In the genomic region with DNA sequence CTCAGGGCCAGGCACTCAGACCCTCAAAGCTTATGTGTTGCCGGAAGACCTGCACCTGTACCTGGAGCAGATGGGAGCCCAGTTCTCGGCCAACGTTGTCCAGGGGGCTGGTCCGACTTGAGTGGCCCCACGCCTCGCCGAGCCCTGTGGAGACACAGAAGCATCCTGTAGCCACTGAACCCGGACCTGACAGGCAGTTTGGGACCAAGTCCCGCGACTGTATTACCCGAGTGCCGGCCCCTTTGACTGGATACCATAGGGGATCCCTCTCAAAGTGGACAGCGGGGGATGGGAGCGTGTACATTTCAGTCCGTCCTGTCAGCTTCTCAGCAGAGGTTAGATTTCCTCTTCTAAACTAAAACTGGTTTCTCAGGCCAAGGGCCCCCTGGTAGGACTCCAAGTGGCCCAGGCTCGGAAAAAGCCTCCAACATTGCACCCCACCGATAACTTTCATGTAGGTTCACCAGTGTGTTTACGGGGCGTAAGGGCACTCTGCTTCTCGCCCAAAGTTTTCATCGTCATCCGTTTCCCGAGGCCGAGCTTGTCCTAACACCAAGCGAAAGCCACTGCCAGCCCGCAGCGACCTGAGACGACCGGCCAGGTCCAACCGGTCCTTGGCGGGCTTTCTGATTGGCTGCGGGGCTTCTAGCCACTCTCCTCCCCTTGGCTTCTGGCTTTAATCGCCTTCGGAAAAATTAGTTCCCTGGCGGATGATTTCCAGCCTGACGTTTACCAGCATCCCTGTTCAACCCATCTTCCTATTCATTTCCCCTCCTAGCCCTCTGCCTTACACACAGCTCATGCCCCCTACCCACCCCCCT, we compare ENCODE assay signal across 18 cellular contexts. TPM values are rescaled to one million over a fixed set of nuclear protein-coding genes. Genes with fewer than 3 reads are reported as not detected.
DNase-seq lines count a peak whose midpoint lies in the region; ATAC-seq, FAIRE-seq and TF ChIP-seq lines count a peak whose summit lies in the region.
"Had no signal": no experiment of that assay in that cellular context is flagged by ENCODE, and none has a peak within 500 bp of the region (broad histone marks: within the 10 kb centered on the region; RNA-seq: fewer than 3 reads in every experiment).

No MANE protein-coding gene starts in this region.

- FAIRE-seq in endothelial cell of umbilical vein (lab: Jason Lieb, UNC): no peak

- WGBS in IMR-90 (ENCODE audit: extremely low coverage in 2 of 2, insufficient read length in 1 of 2), 2 experiments: 4% methylated on average over 21 of the region's 36 CpGs; no CpG with 5 or more reads in 1 of the 2 experiments

- TF ChIP-seq CTCF in IMR-90 (conservative IDR thresholded peaks at IDR 0.05; ENCODE audit: low read depth, low read length): no peak
- no peak for TF ChIP-seq CTCF in endothelial cell of umbilical vein (IDR thresholded peaks at IDR 0.05; ENCODE audit: extremely low read depth in 1 of 2, insufficient read depth in 1 of 2, low read depth in 1 of 2, low read length in 2 of 2)
- no peak for TF ChIP-seq CTCF in mesothelial cell of epicardium (IDR thresholded peaks at IDR 0.05; ENCODE audit: unreplicated experiment)

- intact Hi-C loops in IMR-90 (cut with micrococcal nuclease) (no loop called here), endothelial cell of umbilical vein (cut with micrococcal nuclease) (loop anchor here (1.0 kb wide), 1 partner anchor 8 kb away; no protein-coding TSS in a partner anchor), left ventricle myocardium superior (cut with micrococcal nuclease) (no loop called here)

- H3K56ac ChIP-seq in IMR-90 (ENCODE audit: extremely low read depth, insufficient read depth, low read length): no peak overlapping the region

- no peak overlapping the region for H2BK5ac ChIP-seq in IMR-90 (ENCODE audit: low read depth, low read length, poor library complexity, severe bottlenecking)

- peaks cover 22% of the 10 kb centered on the region for H4K20me1 ChIP-seq in IMR-90 (ENCODE audit: insufficient read depth, low read length)
- H4K20me1 ChIP-seq in endothelial cell of umbilical vein (replicated peaks; ENCODE audit: control insufficient read depth, extremely low read depth, insufficient read depth, low read length): no peaks in the 10 kb centered on the region

- no peak overlapping the region for H2BK120ac ChIP-seq in IMR-90 (ENCODE audit: low read depth, low read length)

- POLR2A ChIA-PET in IMR-90 (lab: Charles Lee; ENCODE audit: unreplicated experiment) (no interaction called here), endothelial cell of umbilical vein (lab: Charles Lee) (no interaction called here)

- dilution Hi-C loops in IMR-90 (cut with HindIII; ENCODE audit: low sequenced_read_pairs, unreplicated experiment) (loop anchor here (25.0 kb wide), 1 partner anchor 342 kb away; no protein-coding TSS in a partner anchor), endothelial cell of umbilical vein (cut with MboI; ENCODE audit: extremely low pct_ligation_motif_present, low sequenced_read_pairs) (loop anchor here (25.0 kb wide), 1 partner anchor 342 kb away; no protein-coding TSS in a partner anchor)

- no peak overlapping the region for H3K4me3 ChIP-seq in IMR-90 (ENCODE audit: insufficient read depth, low read depth, low read length)
- H3K4me3 ChIP-seq in endothelial cell of umbilical vein (replicated peaks in 1 of 3; ENCODE audit: insufficient read depth in 1 of 3, low read depth in 1 of 3, low read length in 3 of 3): peak overlapping the region in 1 of 3 experiments; percentile 22
- H3K4me3 ChIP-seq: ascending aorta, lung, tibial nerve had no signal

- no peak overlapping the region for H2AK9ac ChIP-seq in IMR-90 (replicated peaks; ENCODE audit: low read depth, low read length, poor library complexity)

- H2BK20ac ChIP-seq in IMR-90 (ENCODE audit: low read depth, low read length): no peak overlapping the region

- no peaks in the 10 kb centered on the region for H3K4me1 ChIP-seq in IMR-90 (ENCODE audit: control insufficient read depth, insufficient read depth, low read length)
- H3K4me1 ChIP-seq in endothelial cell of umbilical vein (ENCODE audit: control insufficient read depth, extremely low read depth, insufficient read depth, low read length): peaks cover 8% of the 10 kb centered on the region

- H3K27me3 ChIP-seq in IMR-90 (ENCODE audit: control insufficient read depth, insufficient read depth, low read length) (peaks cover 99% of the 10 kb centered on the region), endothelial cell of umbilical vein (ENCODE audit: control insufficient read depth in 2 of 2, insufficient read depth in 2 of 2, low read length in 2 of 2) (peaks cover 83 to 92% of the 10 kb centered on the region in 2 experiments)

- no peak overlapping the region for H4K91ac ChIP-seq in IMR-90 (ENCODE audit: insufficient read depth, low read depth, low read length)

- no peak overlapping the region for H4K8ac ChIP-seq in IMR-90 (ENCODE audit: low read depth in 2 of 2, low read length in 2 of 2)

- peak overlapping the region; percentile 62; the same call in 1 of the 2 replicates for H3K23ac ChIP-seq in IMR-90 (ENCODE audit: low read depth, low read length)

- ATAC-seq in IMR-90 (ENCODE audit: low read depth): no peak
- no peak for ATAC-seq in HG02938 (IDR thresholded peaks at IDR 0.05; ENCODE audit: unreplicated experiment)
- ATAC-seq in left ventricle myocardium superior: no peak
- no peak for ATAC-seq in activated CD8-positive, alpha-beta memory T cell treated with anti-CD3 and anti-CD28 coated beads, Interleukin-2, amount 10 ng/mL, durations not matched to agents 7 days and 5 days

- no peaks in the 10 kb centered on the region for H3K9me3 Mint-ChIP-seq in mesothelial cell of epicardium
- H3K9me3 Mint-ChIP-seq in activated CD8-positive, alpha-beta memory T cell treated with anti-CD3 and anti-CD28 coated beads, Interleukin-2, amount 10 ng/mL, durations not matched to agents 7 days and 5 days (ENCODE audit: low read depth): no peaks in the 10 kb centered on the region
- H3K9me3 Mint-ChIP-seq: activated T-helper 2 cell treated with anti-CD3 and anti-CD28 coated beads, Interferon-gamma antibody, Interleukin-2, Interleukin-4, amounts not matched to agents 10 μg/mL and 5 μg/mL and 100 μg/mL, durations not matched to agents 14 hours and 24 hours and 36 hours had no signal

- no peak overlapping the region for H2BK15ac ChIP-seq in IMR-90 (ENCODE audit: low read depth, low read length)

- H2AFZ ChIP-seq in IMR-90 (replicated peaks; ENCODE audit: low read length, poor library complexity): no peak overlapping the region
- H2AFZ ChIP-seq in endothelial cell of umbilical vein (ENCODE audit: low read depth, low read length): peak overlapping the region; percentile 18

- H3K27me3 Mint-ChIP-seq in mesothelial cell of epicardium (ENCODE audit: low read depth): no peaks in the 10 kb centered on the region
- H3K27me3 Mint-ChIP-seq in activated CD8-positive, alpha-beta memory T cell treated with anti-CD3 and anti-CD28 coated beads, Interleukin-2, amount 10 ng/mL, durations not matched to agents 7 days and 5 days: peaks cover 26% of the 10 kb centered on the region

- CTCF ChIA-PET in IMR-90 (lab: Yijun Ruan, JAX) (interaction anchor here (0.9 to 1.0 kb wide), 2 partner anchors 325 to 337 kb away, joined by 3 read pairs; no protein-coding TSS in a partner anchor), endothelial cell of umbilical vein (lab: Charles Lee) (interaction anchor here (0.5 to 1.9 kb wide), 7 partner anchors 7 to 337 kb away, joined by 3 to 6 read pairs (median 3); partner anchors contain the start of gene SIM1)
- CTCF ChIA-PET in activated CD8-positive, alpha-beta memory T cell treated with anti-CD3 and anti-CD28 coated beads, Interleukin-2, amount 10 ng/mL, durations not matched to agents 7 days and 5 days (lab: Charles Lee): no interaction called here

- no peak for TF ChIP-seq RAD21 in IMR-90 (IDR thresholded peaks at IDR 0.05; ENCODE audit: low read length)

- DNase-seq in ACHN (peak; percentile 76), IMR-90 (no peak), endothelial cell of umbilical vein (ENCODE audit: low read depth, low spot score) (no peak), mesothelial cell of epicardium (ENCODE audit: low spot score in 2 of 2, unreplicated experiment in 2 of 2) (peak in 1 of 2 experiments; percentile 42), HUDEP-2 (lab: John Stamatoyannopoulos, UW; ENCODE audit: unreplicated experiment in 76 of 76) (no peak), left ventricle myocardium superior (no peak)
- DNase-seq in activated CD8-positive, alpha-beta memory T cell treated with anti-CD3 and anti-CD28 coated beads, Interleukin-2, amount 10 ng/mL, durations not matched to agents 7 days and 5 days: no peak
- DNase-seq: activated CD4-positive, alpha-beta T cell treated with anti-CD3 and anti-CD28 coated beads, Interleukin-2, amount 50 U/mL, for 4 hours; GOT3; NCI-H226; nucleus accumbens; OCI-M1 had no signal

- no peak overlapping the region for H3K14ac ChIP-seq in IMR-90 (replicated peaks; ENCODE audit: low read depth, low read length)

- no TSS peak for BruUV-seq in IMR-90 (replicated peaks; lab: Mats Ljungman, UMichigan)
- no TSS peak for BruUV-seq in endothelial cell of umbilical vein (replicated peaks; lab: Mats Ljungman, UMichigan)

- in situ Hi-C loops in ACHN (cut with HindIII; ENCODE audit: low pct_ligation_motif_present, low pct_unique_long_range_greater_than_20kb, low sequenced_read_pairs): loop anchor here (25.0 kb wide), 1 partner anchor 342 kb away; no protein-coding TSS in a partner anchor
- in situ Hi-C loops in IMR-90 (cut with MboI; ENCODE audit: low sequenced_read_pairs): loop anchor here (25.0 kb wide), 1 partner anchor 867 kb away; no protein-coding TSS in a partner anchor

- no peaks in the 10 kb centered on the region for H3K79me1 ChIP-seq in IMR-90 (ENCODE audit: low read depth in 1 of 2, low read length in 2 of 2)

- H3K4ac ChIP-seq in IMR-90 (ENCODE audit: low read depth, low read length): no peak overlapping the region

- H3K4me2 ChIP-seq in IMR-90 (ENCODE audit: low read depth, low read length) (no peak overlapping the region), endothelial cell of umbilical vein (ENCODE audit: insufficient read depth, low read length) (peak overlapping the region; percentile 56)

- H3K27ac Mint-ChIP-seq in mesothelial cell of epicardium: no peak overlapping the region
- no peak overlapping the region for H3K27ac Mint-ChIP-seq in activated CD8-positive, alpha-beta memory T cell treated with anti-CD3 and anti-CD28 coated beads, Interleukin-2, amount 10 ng/mL, durations not matched to agents 7 days and 5 days
- H3K27ac Mint-ChIP-seq: activated T-helper 2 cell treated with anti-CD3 and anti-CD28 coated beads, Interferon-gamma antibody, Interleukin-2, Interleukin-4, amounts not matched to agents 10 μg/mL and 5 μg/mL and 100 μg/mL, durations not matched to agents 14 hours and 24 hours and 36 hours had no signal

- H2AK5ac ChIP-seq in IMR-90 (ENCODE audit: low read depth, low read length): no peak overlapping the region

- no peak overlapping the region for H4K5ac ChIP-seq in IMR-90 (ENCODE audit: low read depth, low read length)

- H3K18ac ChIP-seq in IMR-90 (ENCODE audit: low read depth, low read length): no peak overlapping the region

- H3K9ac ChIP-seq in IMR-90 (ENCODE audit: low read depth, low read length) (no peak overlapping the region), endothelial cell of umbilical vein (replicated peaks; ENCODE audit: extremely low read depth, insufficient read depth, low read length) (no peak overlapping the region)

- no peak for TF ChIP-seq POLR2A in IMR-90 (IDR thresholded peaks at IDR 0.05; ENCODE audit: low read depth, low read length)
- TF ChIP-seq POLR2A in endothelial cell of umbilical vein (IDR thresholded peaks at IDR 0.05; ENCODE audit: low read depth, low read length): no peak

- no peaks in the 10 kb centered on the region for H3K79me2 ChIP-seq in endothelial cell of umbilical vein (ENCODE audit: control insufficient read depth, insufficient read depth, low read length)

- H3K9me1 ChIP-seq in IMR-90 (ENCODE audit: insufficient read depth, low read length) (peaks cover 2% of the 10 kb centered on the region; the same call in 1 of the 2 replicates), endothelial cell of umbilical vein (replicated peaks; ENCODE audit: control insufficient read depth, extremely low read depth, insufficient read depth, low read length) (no peaks in the 10 kb centered on the region)

- H3K4me1 Mint-ChIP-seq in mesothelial cell of epicardium: peaks cover 6% of the 10 kb centered on the region
- H3K4me1 Mint-ChIP-seq in activated CD8-positive, alpha-beta memory T cell treated with anti-CD3 and anti-CD28 coated beads, Interleukin-2, amount 10 ng/mL, durations not matched to agents 7 days and 5 days: peaks cover 6% of the 10 kb centered on the region

- peak overlapping the region; percentile 9 for H3K4me3 Mint-ChIP-seq in mesothelial cell of epicardium
- H3K4me3 Mint-ChIP-seq in activated CD8-positive, alpha-beta memory T cell treated with anti-CD3 and anti-CD28 coated beads, Interleukin-2, amount 10 ng/mL, durations not matched to agents 7 days and 5 days: no peak overlapping the region

- H3K27ac ChIP-seq in IMR-90 (ENCODE audit: insufficient read depth, low read length) (no peak overlapping the region), endothelial cell of umbilical vein (ENCODE audit: insufficient read depth, low read depth, low read length) (no peak overlapping the region)
- H3K27ac ChIP-seq: ascending aorta, HL-60, tibial nerve had no signal

- H3K9me3 ChIP-seq in IMR-90 (ENCODE audit: control insufficient read depth, insufficient read depth, low read length) (peaks cover 49% of the 10 kb centered on the region), endothelial cell of umbilical vein (replicated peaks; ENCODE audit: control insufficient read depth, insufficient read depth, low read length) (no peaks in the 10 kb centered on the region)
- H3K9me3 ChIP-seq: ascending aorta had no signal

- H3K36me3 Mint-ChIP-seq in mesothelial cell of epicardium: no peaks in the 10 kb centered on the region
- peaks cover 11% of the 10 kb centered on the region for H3K36me3 Mint-ChIP-seq in activated CD8-positive, alpha-beta memory T cell treated with anti-CD3 and anti-CD28 coated beads, Interleukin-2, amount 10 ng/mL, durations not matched to agents 7 days and 5 days

- H3K36me3 ChIP-seq in IMR-90 (ENCODE audit: control insufficient read depth, insufficient read depth, low read length) (no peaks in the 10 kb centered on the region), endothelial cell of umbilical vein (ENCODE audit: control insufficient read depth in 2 of 2, extremely low read depth in 1 of 2, insufficient read depth in 2 of 2, low read length in 2 of 2) (no peaks in the 10 kb centered on the region)
- H3K36me3 ChIP-seq: ascending aorta, tibial nerve had no signal

RNA-seq across cellular contexts. Expression of gene SIM1, which starts 10.8 kb away (rescaled TPM):
- total RNA-seq in IMR-90 (2012; rRNA removed) (not detected in 2 replicates), endothelial cell of umbilical vein (0.29 and 0.39 TPM in 2 replicates), mesothelial cell of epicardium (not detected in 3 replicates), left ventricle myocardium superior (not detected)
- polyA plus RNA-seq in IMR-90 (2012; rRNA removed) (not detected in 2 replicates), endothelial cell of umbilical vein (0.11 and 0.14 TPM in 2 replicates)
- polyA plus RNA-seq in IMR-90 (2012; cell fraction: cytosol; rRNA removed): not detected in 2 replicates
- polyA plus RNA-seq in IMR-90 (2012; cell fraction: nucleus; rRNA removed; ENCODE audit: low replicate concordance): not detected in 2 replicates
- 0.14 and 0.21 TPM in 2 replicates for polyA plus RNA-seq in endothelial cell of umbilical vein (2011; cell fraction: cytosol; rRNA removed)
- 0.34 and 0.41 TPM in 2 replicates for polyA plus RNA-seq in endothelial cell of umbilical vein (2011; cell fraction: nucleus; rRNA removed)
- polyA plus RNA-seq in endothelial cell of umbilical vein (2012): 0.37 and 0.55 TPM in 2 replicates
- polyA minus RNA-seq in endothelial cell of umbilical vein: 0.53 and 0.63 TPM in 2 replicates
- not detected for polyA minus RNA-seq in endothelial cell of umbilical vein (2011; cell fraction: cytosol; rRNA and poly(A)+ RNA removed)
- polyA minus RNA-seq in endothelial cell of umbilical vein (2011; cell fraction: nucleus; rRNA and poly(A)+ RNA removed): 0.87 and 1.6 TPM in 2 replicates
- total RNA-seq in activated CD8-positive, alpha-beta memory T cell treated with anti-CD3 and anti-CD28 coated beads, Interleukin-2, amount 10 ng/mL, durations not matched to agents 7 days and 5 days: under 1 TPM in 1 of 2 experiments, not detected in 1; 0.07 TPM
- total RNA-seq: activated T-helper 2 cell treated with anti-CD3 and anti-CD28 coated beads, Interferon-gamma antibody, Interleukin-2, Interleukin-4, amounts not matched to agents 10 μg/mL and 5 μg/mL and 100 μg/mL, durations not matched to agents 14 hours and 24 hours and 36 hours; ascending aorta; lung; tibial nerve had no signal
- polyA plus RNA-seq: lung had no signal
